Comparison of ENCODE assay signal across 8 cellular contexts in genomic region chr7:143711727-143712324, GRCh38. TPM values are rescaled to one million over a fixed set of nuclear protein-coding genes. Genes with fewer than 3 reads are reported as not detected.
"Had no signal": no experiment of that assay in that cellular context is flagged by ENCODE, and none has a peak within 500 bp of the region (broad histone marks: within the 10 kb centered on the region; RNA-seq: fewer than 3 reads in every experiment).

No MANE protein-coding gene starts in this region.

RNA-seq across cellular contexts. Expression of gene CTAGE6, which starts 45.7 kb away (rescaled TPM):
- total RNA-seq: occipital lobe, progenitor cell of endocrine pancreas, psoas muscle had no signal
- polyA plus RNA-seq: neural cell, psoas muscle, right cardiac atrium, small intestine, stomach, urinary bladder had no signal
